Comparison of ENCODE assay signal across 28 cellular contexts in genomic region chr2:186853871-186854435, GRCh38. TPM values are rescaled to one million over a fixed set of nuclear protein-coding genes. Genes with fewer than 3 reads are reported as not detected.
DNase-seq lines count a peak whose midpoint lies in the region; ATAC-seq, FAIRE-seq and TF ChIP-seq lines count a peak whose summit lies in the region.
"Had no signal": no experiment of that assay in that cellular context is flagged by ENCODE, and none has a peak within 500 bp of the region (broad histone marks: within the 10 kb centered on the region; RNA-seq: fewer than 3 reads in every experiment).

No MANE protein-coding gene starts in this region.

- no peak for ATAC-seq in GM19351 (IDR thresholded peaks at IDR 0.05; ENCODE audit: unreplicated experiment)
- ATAC-seq: activated naive CD8-positive, alpha-beta T cell treated with anti-CD3 and anti-CD28 coated beads, Interleukin-2, amount 50 U/mL, for 24 hours; GM23338; stimulated activated memory B cell treated with anti-CD40 and anti-IgM and Interleukin-4, amounts not matched to agents 10 μg/mL and 1 μg/mL and 100 μg/mL, for 72 hours had no signal

- BruUV-seq in endothelial cell of umbilical vein (replicated peaks; lab: Mats Ljungman, UMichigan) = no TSS peak

- no peaks in the 10 kb centered on the region for H3K27me3 ChIP-seq in endothelial cell of umbilical vein (ENCODE audit: control insufficient read depth in 2 of 2, insufficient read depth in 2 of 2, low read length in 2 of 2)
- H3K27me3 ChIP-seq: cardiac muscle cell, esophagus squamous epithelium, hepatocyte, ovary, tibial artery had no signal

- H3K36me3 ChIP-seq in endothelial cell of umbilical vein (ENCODE audit: control insufficient read depth in 2 of 2, extremely low read depth in 1 of 2, insufficient read depth in 2 of 2, low read length in 2 of 2) = no peaks in the 10 kb centered on the region
- H3K36me3 ChIP-seq: cardiac muscle cell, esophagus squamous epithelium, ovary, tibial artery had no signal

- CTCF ChIA-PET in endothelial cell of umbilical vein (lab: Charles Lee) = interaction anchor here (0.7 to 2.3 kb wide), 4 partner anchors 9 to 576 kb away, joined by 3 to 21 read pairs (median 4); no protein-coding TSS in a partner anchor

- H3K4me2 ChIP-seq in endothelial cell of umbilical vein (ENCODE audit: insufficient read depth, low read length) = no peak overlapping the region
- H3K4me2 ChIP-seq: GM23338, hepatocyte had no signal

- TF ChIP-seq CTCF in AG10803 (conservative IDR thresholded peaks at IDR 0.05; ENCODE audit: low read length) (no peak), endothelial cell of umbilical vein (IDR thresholded peaks at IDR 0.05; ENCODE audit: extremely low read depth in 1 of 2, insufficient read depth in 1 of 2, low read depth in 1 of 2, low read length in 2 of 2) (no peak)

- H3K9me3 ChIP-seq in endothelial cell of umbilical vein (replicated peaks; ENCODE audit: control insufficient read depth, insufficient read depth, low read length) = no peaks in the 10 kb centered on the region
- H3K9me3 ChIP-seq: esophagus squamous epithelium, ovary, tibial artery had no signal

- intact Hi-C loops in endothelial cell of umbilical vein (cut with micrococcal nuclease) (no loop called here), posterior cingulate gyrus (cut with DNase I) (no loop called here)

- H3K9ac ChIP-seq in endothelial cell of umbilical vein (replicated peaks; ENCODE audit: extremely low read depth, insufficient read depth, low read length) = peak overlapping the region; percentile 3

- TF ChIP-seq POLR2A in endothelial cell of umbilical vein (IDR thresholded peaks at IDR 0.05; ENCODE audit: low read depth, low read length) = no peak

- dilution Hi-C loops in endothelial cell of umbilical vein (cut with MboI; ENCODE audit: extremely low pct_ligation_motif_present, low sequenced_read_pairs) = no loop called here

- peak; percentile 64 for FAIRE-seq in endothelial cell of umbilical vein (lab: Jason Lieb, UNC)
- FAIRE-seq: D721Med, islet of Langerhans had no signal

- H3K4me3 ChIP-seq in AG10803 (ENCODE audit: low read length) (no peak overlapping the region), endothelial cell of umbilical vein (replicated peaks in 1 of 3; ENCODE audit: insufficient read depth in 1 of 3, low read depth in 1 of 3, low read length in 3 of 3) (no peak overlapping the region)
- H3K4me3 ChIP-seq: cardiac muscle cell, esophagus squamous epithelium, GM23338, hepatocyte, lung, ovary, tibial artery had no signal

- H3K4me1 ChIP-seq in endothelial cell of umbilical vein (ENCODE audit: control insufficient read depth, extremely low read depth, insufficient read depth, low read length) = peaks cover 14% of the 10 kb centered on the region

- peak overlapping the region; percentile 38 for H3K27ac ChIP-seq in endothelial cell of umbilical vein (ENCODE audit: insufficient read depth, low read depth, low read length)
- H3K27ac ChIP-seq: C4-2B, cardiac muscle cell, esophagus squamous epithelium, hepatocyte, ovary, tibial artery had no signal

- POLR2A ChIA-PET in endothelial cell of umbilical vein (lab: Charles Lee) = interaction anchor here (0.7 kb wide), 1 partner anchor 114 kb away, joined by 4 read pairs; no protein-coding TSS in a partner anchor

- no peaks in the 10 kb centered on the region for H4K20me1 ChIP-seq in endothelial cell of umbilical vein (replicated peaks; ENCODE audit: control insufficient read depth, extremely low read depth, insufficient read depth, low read length)

- H2AFZ ChIP-seq in endothelial cell of umbilical vein (ENCODE audit: low read depth, low read length) = no peak overlapping the region
- H2AFZ ChIP-seq: GM23338, hepatocyte had no signal

- DNase-seq in AG10803 (ENCODE audit: low read depth) (peak; percentile 58), NCI-H226 (peak; percentile 1), endothelial cell of umbilical vein (ENCODE audit: low read depth, low spot score) (peak; percentile 92), kidney tubule cell (ENCODE audit: low spot score) (peak; percentile 37), islet precursor cell (no peak), posterior cingulate gyrus (no peak)
- DNase-seq in stimulated activated naive CD4-positive, alpha-beta T cell treated with Interleukin-2 at 50 U/mL for 16 hours (lab: John Stamatoyannopoulos, UW) = no peak
- DNase-seq: activated CD8-positive, alpha-beta memory T cell treated with anti-CD3 and anti-CD28 coated beads, Interleukin-2, amount 50 U/mL, for 48 hours; activated effector memory CD4-positive, alpha-beta T cell treated with Interleukin-2 at 50 U/mL for 16 hours; activated naive CD8-positive, alpha-beta T cell treated with anti-CD3 and anti-CD28 coated beads, Interleukin-2, amount 50 U/mL, for 24 hours; effector CD8-positive, alpha-beta T cell; esophagus squamous epithelium; GDM1; KBM-7; NCI-H187; NCI-H345; ovary; SHP77; tibial artery had no signal

- H3K9me1 ChIP-seq in endothelial cell of umbilical vein (replicated peaks; ENCODE audit: control insufficient read depth, extremely low read depth, insufficient read depth, low read length) = no peaks in the 10 kb centered on the region

- H3K79me2 ChIP-seq in endothelial cell of umbilical vein (ENCODE audit: control insufficient read depth, insufficient read depth, low read length) = no peaks in the 10 kb centered on the region
- H3K79me2 ChIP-seq: hepatocyte had no signal

TF ChIP-seq in endothelial cell of umbilical vein, 7 proteins besides CTCF, POLR2A, EP300 and RAD21:
- TF ChIP-seq GATA2 (IDR thresholded peaks at IDR 0.05; ENCODE audit: insufficient read depth, insufficient read length, low read depth, low read length) (no peak), MYC (IDR thresholded peaks at IDR 0.05; ENCODE audit: low read depth, low read length) (no peak), JUN (IDR thresholded peaks at IDR 0.05; ENCODE audit: borderline replicate concordance, insufficient read depth, insufficient read length, low read depth) (peak; percentile 79), FOS (IDR thresholded peaks at IDR 0.05; ENCODE audit: borderline replicate concordance, insufficient read depth, low read length) (peak; percentile 53), EZH2 (IDR thresholded peaks at IDR 0.05; ENCODE audit: borderline replicate concordance, low read depth, low read length, severe bottlenecking) (no peak), MAX (IDR thresholded peaks at IDR 0.05; ENCODE audit: insufficient read depth, insufficient read length) (no peak), POLR2AphosphoS5 (IDR thresholded peaks at IDR 0.05; ENCODE audit: insufficient read depth, low read depth, low read length) (no peak)

RNA-seq across cellular contexts. Expression of gene ZSWIM2, which starts 5.0 kb away (rescaled TPM):
- total RNA-seq in endothelial cell of umbilical vein = not detected in 2 replicates
- not detected in 2 replicates for polyA plus RNA-seq in endothelial cell of umbilical vein
- not detected in 2 replicates for polyA plus RNA-seq in endothelial cell of umbilical vein (2011; cell fraction: cytosol; rRNA removed)
- not detected in 2 replicates for polyA plus RNA-seq in endothelial cell of umbilical vein (2011; cell fraction: nucleus; rRNA removed)
- not detected in 2 replicates for polyA plus RNA-seq in endothelial cell of umbilical vein (2012)
- polyA minus RNA-seq in endothelial cell of umbilical vein = not detected in 2 replicates
- not detected for polyA minus RNA-seq in endothelial cell of umbilical vein (2011; cell fraction: cytosol; rRNA and poly(A)+ RNA removed)
- polyA minus RNA-seq in endothelial cell of umbilical vein (2011; cell fraction: nucleus; rRNA and poly(A)+ RNA removed) = not detected in 2 replicates
- total RNA-seq: cardiac muscle cell, esophagus squamous epithelium, GM23338, lung, ovary had no signal
- polyA plus RNA-seq: cardiac muscle cell, GM23338, lung, ovary had no signal

Comparison
In these comparisons a context has a peak if more than half of its experiments do, and no peak if none do; other contexts are left out.
1. DNase-seq: peak in AG10803 (single experiment), NCI-H226 (single experiment), endothelial cell of umbilical vein (single experiment) and kidney tubule cell (single experiment); none in stimulated activated naive CD4-positive, alpha-beta T cell treated with Interleukin-2 at 50 U/mL for 16 hours (single experiment), islet precursor cell (single experiment) and posterior cingulate gyrus (0 of 10).